ENCODE assay signal across 9 cellular contexts in the genomic region with DNA sequence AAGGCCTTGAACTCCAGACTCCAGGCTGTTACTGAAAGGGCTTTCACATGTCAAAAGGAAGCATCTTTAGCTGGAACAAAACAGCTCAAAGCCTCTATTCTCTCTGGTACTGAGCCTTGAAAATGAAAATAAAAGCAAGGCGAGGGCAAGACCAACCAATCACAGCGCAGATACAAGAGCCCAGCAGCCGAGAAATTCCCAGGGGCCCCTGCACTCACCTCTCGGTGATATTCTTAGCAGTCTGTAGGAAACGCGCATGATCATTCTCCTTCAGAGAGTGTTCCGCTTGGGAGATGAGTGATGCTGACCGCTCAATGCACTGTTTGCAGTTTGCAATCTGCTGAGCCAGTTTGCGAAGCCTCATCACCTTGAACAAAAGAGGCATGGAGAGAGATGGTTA.
A peak's percentile ranks its signal among the peaks of the same experiment; 100 is the strongest.
DNase-seq lines count a peak whose midpoint lies in the region; ATAC-seq and TF ChIP-seq lines count a peak whose summit lies in the region.
"Had no signal": no experiment of that assay in that cellular context is flagged by ENCODE, and none has a peak within 500 bp of the region (broad histone marks: within the 10 kb centered on the region; RNA-seq: fewer than 3 reads in every experiment).

No MANE protein-coding gene starts in this region.

- peak overlapping the region in 6 of 11 experiments; percentile 4 to 49 (median 17); a peak in 4 of 22 replicates for H3K9ac ChIP-seq in BLaER1 treated with 17β-estradiol and CSF1 and Interleukin-3, amounts not matched to agents 10 nM and 100 nM

- peak overlapping the region in 6 of 11 experiments; percentile 1 to 64 (median 24); a peak in 7 of 22 replicates for H3K27ac ChIP-seq in BLaER1 treated with 17β-estradiol and CSF1 and Interleukin-3, amounts not matched to agents 10 nM and 100 nM
- peak overlapping the region in 3 of 4 donors; percentile 15 to 68 (median 61) for H3K27ac ChIP-seq in esophagus squamous epithelium

- H3K4me3 ChIP-seq in BLaER1 treated with 17β-estradiol and CSF1 and Interleukin-3, amounts not matched to agents 10 nM and 100 nM, result peak overlapping the region in 6 of 10 experiments; percentile 11 to 33 (median 19); a peak in 4 of 20 replicates
- no peak overlapping the region for H3K4me3 ChIP-seq in esophagus squamous epithelium

- intact Hi-C loops in esophagus squamous epithelium (cut with DNase I), result no loop called here

- peaks cover 58 to 97% (median 92%) of the 10 kb centered on the region in 11 experiments for H3K27me3 ChIP-seq in BLaER1 treated with 17β-estradiol and CSF1 and Interleukin-3, amounts not matched to agents 10 nM and 100 nM
- H3K27me3 ChIP-seq in esophagus squamous epithelium, result no peaks in the 10 kb centered on the region

- TF ChIP-seq POLR2A in esophagus squamous epithelium (IDR thresholded peaks at IDR 0.05), result no peak

- H3K4me2 ChIP-seq in BLaER1 treated with 17β-estradiol and CSF1 and Interleukin-3, amounts not matched to agents 10 nM and 100 nM, result peak overlapping the region; percentile 30 to 73 (median 61)

- no peaks in the 10 kb centered on the region for H3K36me3 ChIP-seq in BLaER1 treated with 17β-estradiol and CSF1 and Interleukin-3, amounts not matched to agents 10 nM and 100 nM
- H3K36me3 ChIP-seq in esophagus squamous epithelium, result peaks cover 0 to 14% (median 0%) of the 10 kb centered on the region in 3 donors

- DNase-seq in esophagus squamous epithelium (lab: John Stamatoyannopoulos, UW) (no peak), NCI-H1105 (lab: John Stamatoyannopoulos, UW) (no peak), anterior cingulate cortex (lab: John Stamatoyannopoulos, UW) (no peak), NCI-H1417 treated with DMSO at 0.1 percent for 48 hours (lab: John Stamatoyannopoulos, UW) (no peak), kidney tubule cell (ENCODE audit: low spot score) (no peak)
- DNase-seq: stimulated activated CD4-positive, alpha-beta T cell treated with anti-CD3 and anti-CD28 coated beads, Interleukin-4, amount 100 ng/mL, for 24 hours had no signal

- 60 to 70% methylated on average over 6 to 9 of the region's 9 CpGs for WGBS in esophagus squamous epithelium, 2 donors

- TF ChIP-seq CTCF in esophagus squamous epithelium (IDR thresholded peaks at IDR 0.05), result no peak

- ATAC-seq in GM19438 (IDR thresholded peaks at IDR 0.05; ENCODE audit: low read depth, unreplicated experiment), result peak; percentile 74
- ATAC-seq in HG03097 (IDR thresholded peaks at IDR 0.05; ENCODE audit: low FRiP score, unreplicated experiment), result peak; percentile 88

- H4K20me1 ChIP-seq in BLaER1 treated with 17β-estradiol and CSF1 and Interleukin-3, amounts not matched to agents 10 nM and 100 nM, result peaks cover 0 to 7% (median 0%) of the 10 kb centered on the region in 11 experiments; a peak in 1 of 22 replicates

- H3K9me3 ChIP-seq in BLaER1 treated with 17β-estradiol and CSF1 and Interleukin-3, amounts not matched to agents 10 nM and 100 nM (replicated peaks in 1 of 11), result peaks cover 0 to 12% (median 0%) of the 10 kb centered on the region in 11 experiments; a peak in 4 of 22 replicates
- H3K9me3 ChIP-seq in esophagus squamous epithelium, result no peaks in the 10 kb centered on the region

- peaks cover 0 to 38% (median 20%) of the 10 kb centered on the region in 10 experiments; a peak in 16 of 20 replicates for H3K4me1 ChIP-seq in BLaER1 treated with 17β-estradiol and CSF1 and Interleukin-3, amounts not matched to agents 10 nM and 100 nM
- H3K4me1 ChIP-seq in esophagus squamous epithelium, result peaks cover 0 to 46% (median 13%) of the 10 kb centered on the region in 3 donors

Comparison
In these comparisons a context has a peak if more than half of its experiments do, and no peak if none do; other contexts are left out.
1. H3K4me3 ChIP-seq: peak in BLaER1 treated with 17β-estradiol and CSF1 and Interleukin-3, amounts not matched to agents 10 nM and 100 nM (6 of 10); none in esophagus squamous epithelium (0 of 4).